Comparison of ENCODE assay signal across 11 cellular contexts in genomic region chr3:75001330-75001729, GRCh38.
DNase-seq lines count a peak whose midpoint lies in the region; ATAC-seq, FAIRE-seq and TF ChIP-seq lines count a peak whose summit lies in the region.
"Had no signal": no experiment of that assay in that cellular context is flagged by ENCODE, and none has a peak within 500 bp of the region (broad histone marks: within the 10 kb centered on the region; RNA-seq: fewer than 3 reads in every experiment).

No MANE protein-coding gene starts in this region.

- no peak overlapping the region for H3K9ac ChIP-seq in liver (ENCODE audit: low read depth in 1 of 2, low read length in 2 of 2)

- H3K27ac Mint-ChIP-seq in T-helper 17 cell: no peak overlapping the region
- H3K27ac Mint-ChIP-seq: dendritic cell treated with granulocyte-macrophage colony-stimulating factor and Interleukin-4, amounts not matched to agents 40 ng/mL and 50 ng/mL, for 4 days had no signal

- TF ChIP-seq POLR2A in lower leg skin (IDR thresholded peaks at IDR 0.05): no peak

- DNase-seq in D721Med (ENCODE audit: insufficient read length, low spot score): no peak
- DNase-seq in HuH-7.5 (ENCODE audit: low spot score): peak; percentile 1
- peak; percentile 11 for DNase-seq in SW480 (ENCODE audit: low spot score)
- DNase-seq in lower leg skin (ENCODE audit: low spot score in 2 of 2): no peak
- no peak for DNase-seq in T-helper 17 cell
- DNase-seq: HCEC 1CT, left cardiac atrium had no signal

- no peaks in the 10 kb centered on the region for H3K36me3 ChIP-seq in liver (ENCODE audit: control insufficient read depth in 4 of 4, insufficient read depth in 3 of 4, low read depth in 1 of 4, low read length in 3 of 4)

- FAIRE-seq in D721Med (lab: Jason Lieb, UNC): peak; percentile 35

- H3K4me1 Mint-ChIP-seq in T-helper 17 cell: no peaks in the 10 kb centered on the region

- H3K9me3 ChIP-seq in liver (ENCODE audit: control insufficient read depth in 4 of 4, low read length in 3 of 4): no peaks in the 10 kb centered on the region
- no peaks in the 10 kb centered on the region for H3K9me3 ChIP-seq in T-helper 17 cell (ENCODE audit: control insufficient read depth, low read length, poor library complexity, severe bottlenecking)

- WGBS in liver: 4% methylated on average over 1 of the region's 1 CpG
- 2 to 10% methylated on average over 1 of the region's 1 CpG for WGBS in lower leg skin, 2 donors

- H3K4me3 Mint-ChIP-seq in T-helper 17 cell: no peak overlapping the region
- H3K4me3 Mint-ChIP-seq: dendritic cell treated with granulocyte-macrophage colony-stimulating factor and Interleukin-4, amounts not matched to agents 40 ng/mL and 50 ng/mL, for 4 days had no signal

- no peak for ATAC-seq in T-helper 17 cell
- ATAC-seq in GM18511 (IDR thresholded peaks at IDR 0.05; ENCODE audit: unreplicated experiment): no peak
- no peak for ATAC-seq in HG02852 (IDR thresholded peaks at IDR 0.05; ENCODE audit: unreplicated experiment)
- ATAC-seq: left cardiac atrium had no signal

- no peaks in the 10 kb centered on the region for H3K27me3 ChIP-seq in liver (ENCODE audit: control insufficient read depth in 4 of 4, insufficient read depth in 4 of 4, low read length in 3 of 4)

- H3K27me3 Mint-ChIP-seq in T-helper 17 cell: no peaks in the 10 kb centered on the region
- H3K27me3 Mint-ChIP-seq: dendritic cell treated with granulocyte-macrophage colony-stimulating factor and Interleukin-4, amounts not matched to agents 40 ng/mL and 50 ng/mL, for 4 days had no signal

- H3K4me1 ChIP-seq in liver (ENCODE audit: control insufficient read depth in 4 of 4, insufficient read depth in 4 of 4, low read length in 3 of 4): no peaks in the 10 kb centered on the region

- peak; percentile 68 to 71 for TF ChIP-seq RAD21 in liver (IDR thresholded peaks at IDR 0.05)

- TF ChIP-seq CTCF in D721Med (IDR thresholded peaks at IDR 0.05; ENCODE audit: insufficient read depth, missing control alignments): peak; percentile 59
- TF ChIP-seq CTCF in liver (IDR thresholded peaks at IDR 0.05; ENCODE audit: low read depth, low read length, missing input control): peak; percentile 24
- no peak for TF ChIP-seq CTCF in lower leg skin (IDR thresholded peaks at IDR 0.05)

- no peaks in the 10 kb centered on the region for H3K36me3 Mint-ChIP-seq in T-helper 17 cell (ENCODE audit: low read depth)

- intact Hi-C loops in lower leg skin (cut with DNase I; ENCODE audit: low total_unique reads): no loop called here

- H3K4me3 ChIP-seq in liver (ENCODE audit: low read depth in 1 of 3, low read length in 3 of 3): no peak overlapping the region
- no peak overlapping the region for H3K4me3 ChIP-seq in lower leg skin (ENCODE audit: low read depth, poor library complexity, severe bottlenecking)

- H3K27ac ChIP-seq in liver (ENCODE audit: low read depth in 1 of 2, low read length in 2 of 2): no peak overlapping the region

TF ChIP-seq in liver, 16 proteins besides CTCF, POLR2A, EP300 and RAD21:
- no peak for TF ChIP-seq HNF4A (conservative IDR thresholded peaks at IDR 0.05)
- TF ChIP-seq, protein P1, sequence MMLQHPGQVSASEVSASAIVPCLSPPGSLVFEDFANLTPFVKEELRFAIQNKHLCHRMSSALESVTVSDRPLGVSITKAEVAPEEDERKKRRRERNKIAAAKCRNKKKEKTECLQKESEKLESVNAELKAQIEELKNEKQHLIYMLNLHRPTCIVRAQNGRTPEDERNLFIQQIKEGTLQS (IDR thresholded peaks at IDR 0.05): no peak
- TF ChIP-seq YY1 (IDR thresholded peaks at IDR 0.05): no peak
- no peak for TF ChIP-seq FOXA1 (IDR thresholded peaks at IDR 0.05)
- TF ChIP-seq RXRA (IDR thresholded peaks at IDR 0.05): no peak
- no peak for TF ChIP-seq TAF1 (conservative IDR thresholded peaks at IDR 0.05)
- TF ChIP-seq NR2F2 (IDR thresholded peaks at IDR 0.05): no peak
- no peak for TF ChIP-seq MAX (IDR thresholded peaks at IDR 0.05)
- no peak for TF ChIP-seq HNF4G (IDR thresholded peaks at IDR 0.05)
- no peak for TF ChIP-seq REST (IDR thresholded peaks at IDR 0.05)

Comparison
In these comparisons a context has a peak if more than half of its experiments do, and no peak if none do; other contexts are left out.
1. DNase-seq: peak in HuH-7.5 (single experiment) and SW480 (single experiment); none in D721Med (single experiment), lower leg skin (0 of 2) and T-helper 17 cell (0 of 3).
2. CTCF ChIP-seq: peak in D721Med (single experiment) and liver (single experiment); none in lower leg skin (0 of 3).